17 cellular contexts compared by ENCODE assay signal in genomic region chr1:160548183-160548582, GRCh38. TPM values are rescaled to one million over a fixed set of nuclear protein-coding genes. Genes with fewer than 3 reads are reported as not detected.
DNase-seq lines count a peak whose midpoint lies in the region; ATAC-seq and TF ChIP-seq lines count a peak whose summit lies in the region.
"Had no signal": no experiment of that assay in that cellular context is flagged by ENCODE, and none has a peak within 500 bp of the region (broad histone marks: within the 10 kb centered on the region; RNA-seq: fewer than 3 reads in every experiment).

No MANE protein-coding gene starts in this region.

- peak; percentile 50 for ATAC-seq in GM19395 (IDR thresholded peaks at IDR 0.05; ENCODE audit: unreplicated experiment)
- ATAC-seq in HG03060 (IDR thresholded peaks at IDR 0.05; ENCODE audit: low read depth, unreplicated experiment) = peak; percentile 45
- no peak for ATAC-seq in activated naive CD8-positive, alpha-beta T cell treated with anti-CD3 and anti-CD28 coated beads, Interleukin-2, amount 50 U/mL, for 24 hours
- no peak for ATAC-seq in upper lobe of left lung (ENCODE audit: low FRiP score in 2 of 2)
- ATAC-seq in GM18511 (IDR thresholded peaks at IDR 0.05; ENCODE audit: unreplicated experiment) = no peak
- ATAC-seq: left ventricle myocardium superior, sciatic nerve had no signal

- intact Hi-C loops in prostate gland (cut with DNase I) = no loop called here

- DNase-seq in GM10266 (ENCODE audit: extremely low spot score) (peak; percentile 74), SIG-M5 (lab: John Stamatoyannopoulos, UW) (no peak), upper lobe of left lung (no peak), prostate gland (ENCODE audit: low spot score) (no peak)
- no peak for DNase-seq in activated naive CD8-positive, alpha-beta T cell treated with anti-CD3 and anti-CD28 coated beads, Interleukin-2, amount 50 U/mL, for 24 hours
- DNase-seq: activated CD8-positive, alpha-beta memory T cell treated with anti-CD3 and anti-CD28 coated beads for 24 hours; EL; hypothalamus; left ventricle myocardium superior had no signal

- H3K4me3 ChIP-seq in upper lobe of left lung (no peak overlapping the region), prostate gland (no peak overlapping the region)

- no peaks in the 10 kb centered on the region for H3K9me3 ChIP-seq in upper lobe of left lung
- H3K9me3 ChIP-seq in prostate gland = no peaks in the 10 kb centered on the region

- no peaks in the 10 kb centered on the region for H3K27me3 Mint-ChIP-seq in activated naive CD8-positive, alpha-beta T cell treated with anti-CD3 and anti-CD28 coated beads, Interleukin-2, amount 50 U/mL, for 24 hours
- H3K27me3 Mint-ChIP-seq: activated naive CD4-positive, alpha-beta T cell treated with anti-CD3 and anti-CD28 coated beads, Interleukin-2, amount 50 U/mL, for 24 hours had no signal

- H3K27me3 ChIP-seq in upper lobe of left lung = no peaks in the 10 kb centered on the region
- no peaks in the 10 kb centered on the region for H3K27me3 ChIP-seq in prostate gland (replicated peaks; ENCODE audit: insufficient read depth)

- H3K27ac ChIP-seq in upper lobe of left lung = peak overlapping the region in 1 of 4 donors; percentile 26
- no peak overlapping the region for H3K27ac ChIP-seq in prostate gland

- H3K27ac Mint-ChIP-seq in activated naive CD8-positive, alpha-beta T cell treated with anti-CD3 and anti-CD28 coated beads, Interleukin-2, amount 50 U/mL, for 24 hours = peak overlapping the region; percentile 12

- TF ChIP-seq POLR2A in upper lobe of left lung (IDR thresholded peaks at IDR 0.05) (no peak), prostate gland (IDR thresholded peaks at IDR 0.05) (no peak)

- no peak overlapping the region for H3K4me3 Mint-ChIP-seq in activated naive CD8-positive, alpha-beta T cell treated with anti-CD3 and anti-CD28 coated beads, Interleukin-2, amount 50 U/mL, for 24 hours
- H3K4me3 Mint-ChIP-seq: activated naive CD4-positive, alpha-beta T cell treated with anti-CD3 and anti-CD28 coated beads, Interleukin-2, amount 50 U/mL, for 24 hours had no signal

- H3K4me1 ChIP-seq in upper lobe of left lung (peaks cover 0 to 4% (median 0%) of the 10 kb centered on the region in 4 donors), prostate gland (replicated peaks) (no peaks in the 10 kb centered on the region)

- TF ChIP-seq EP300 in upper lobe of left lung (IDR thresholded peaks at IDR 0.05) = no peak

- no peaks in the 10 kb centered on the region for H3K9me3 Mint-ChIP-seq in activated naive CD8-positive, alpha-beta T cell treated with anti-CD3 and anti-CD28 coated beads, Interleukin-2, amount 50 U/mL, for 24 hours
- H3K9me3 Mint-ChIP-seq: activated naive CD4-positive, alpha-beta T cell treated with anti-CD3 and anti-CD28 coated beads, Interleukin-2, amount 50 U/mL, for 24 hours had no signal

- peaks cover 71% of the 10 kb centered on the region for H3K4me1 Mint-ChIP-seq in activated naive CD8-positive, alpha-beta T cell treated with anti-CD3 and anti-CD28 coated beads, Interleukin-2, amount 50 U/mL, for 24 hours

- WGBS in upper lobe of left lung, 2 donors = 80% methylated on average over 3 of the region's 3 CpGs
- 62% methylated on average over 3 of the region's 3 CpGs for WGBS in prostate gland

- H3K36me3 ChIP-seq in upper lobe of left lung (no peaks in the 10 kb centered on the region), prostate gland (no peaks in the 10 kb centered on the region)

- peaks cover 60% of the 10 kb centered on the region for H3K36me3 Mint-ChIP-seq in activated naive CD8-positive, alpha-beta T cell treated with anti-CD3 and anti-CD28 coated beads, Interleukin-2, amount 50 U/mL, for 24 hours (ENCODE audit: low read depth)

- no peak for TF ChIP-seq CTCF in GM10266 (IDR thresholded peaks at IDR 0.05; ENCODE audit: control insufficient read depth, insufficient read depth, low read depth, missing control alignments)
- TF ChIP-seq CTCF in upper lobe of left lung (IDR thresholded peaks at IDR 0.05) = no peak
- no peak for TF ChIP-seq CTCF in prostate gland (IDR thresholded peaks at IDR 0.05)

RNA-seq across cellular contexts. Expression of gene SLAMF6, which starts 25.1 kb away (rescaled TPM):
- total RNA-seq in upper lobe of left lung = 10 to 100 TPM in 1 of 6 donors, 1 to 10 TPM in 5; 2.7 to 10.7 (median 3.4) TPM
- total RNA-seq in prostate gland = 1 to 10 TPM in 1 of 2 donors, under 1 TPM in 1; 0.64 to 1.4 TPM
- total RNA-seq: epithelial cell of proximal tubule, MCF 10A, NCI-H460 had no signal

RNA-seq across cellular contexts. Expression of gene CD84, which starts 31.1 kb away (rescaled TPM):
- total RNA-seq in upper lobe of left lung = 10 to 100 TPM in 5 of 6 donors, 1 to 10 TPM in 1; 8.9 to 26.4 (median 17.4) TPM
- total RNA-seq in prostate gland = 1 to 10 TPM; 1.2 to 6.7 TPM
- total RNA-seq: epithelial cell of proximal tubule, MCF 10A, NCI-H460 had no signal

Comparison
In these comparisons a context has a peak if more than half of its experiments do, and no peak if none do; other contexts are left out.
1. ATAC-seq: peak in GM19395 (single experiment) and HG03060 (single experiment); none in activated naive CD8-positive, alpha-beta T cell treated with anti-CD3 and anti-CD28 coated beads, Interleukin-2, amount 50 U/mL, for 24 hours (single experiment), upper lobe of left lung (0 of 2) and GM18511 (single experiment).